Comparison of ENCODE assay signal across 1 cellular context in the genomic region with DNA sequence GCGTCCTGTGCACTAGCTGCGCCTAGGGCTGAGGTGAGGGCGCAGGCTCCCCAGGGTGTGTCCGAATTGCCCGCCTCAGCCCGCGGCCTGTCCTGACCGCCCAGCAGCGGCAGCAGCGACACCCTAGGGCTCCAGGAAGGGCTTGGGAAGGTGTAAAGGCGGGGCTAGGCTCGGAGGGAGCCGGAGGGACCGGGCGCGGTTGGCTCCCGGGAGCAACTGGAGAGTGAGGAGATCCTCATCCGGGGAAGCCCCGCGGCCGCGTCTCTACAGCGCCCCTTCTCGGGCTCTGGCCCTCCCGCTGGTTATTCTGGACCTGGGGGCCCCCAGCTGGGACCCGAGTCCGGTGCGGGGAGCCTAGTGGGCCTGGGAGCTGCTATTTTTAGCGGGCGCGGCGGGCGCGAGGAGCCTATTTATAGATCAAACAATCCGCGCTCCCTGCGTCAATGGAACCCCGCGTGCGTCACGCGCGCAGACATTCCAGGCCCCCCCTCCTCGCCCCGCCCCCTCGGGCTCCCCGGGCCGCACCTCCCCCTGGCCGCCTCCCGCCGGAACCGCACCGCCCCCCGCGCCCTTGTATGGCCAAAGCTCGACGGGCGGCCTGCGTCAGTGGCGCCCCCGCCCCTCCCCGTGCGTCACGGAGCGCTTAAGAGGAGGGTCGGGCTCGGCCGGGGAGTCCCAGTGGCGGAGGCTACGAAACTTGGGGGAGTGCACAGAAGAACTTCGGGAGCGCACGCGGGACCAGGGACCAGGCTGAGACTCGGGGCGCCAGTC.
TF ChIP-seq lines count a peak whose summit lies in the region.

A gene (plus strand): TSS at position 672 of the 771 bp plus-strand sequence. CDS start 2,887 bp downstream, outside the sequence.

TF ChIP-seq in HepG2, 621 proteins besides CTCF, POLR2A, EP300 and RAD21 (continued from another document and continues in another):
- TF ChIP-seq, protein P1, sequence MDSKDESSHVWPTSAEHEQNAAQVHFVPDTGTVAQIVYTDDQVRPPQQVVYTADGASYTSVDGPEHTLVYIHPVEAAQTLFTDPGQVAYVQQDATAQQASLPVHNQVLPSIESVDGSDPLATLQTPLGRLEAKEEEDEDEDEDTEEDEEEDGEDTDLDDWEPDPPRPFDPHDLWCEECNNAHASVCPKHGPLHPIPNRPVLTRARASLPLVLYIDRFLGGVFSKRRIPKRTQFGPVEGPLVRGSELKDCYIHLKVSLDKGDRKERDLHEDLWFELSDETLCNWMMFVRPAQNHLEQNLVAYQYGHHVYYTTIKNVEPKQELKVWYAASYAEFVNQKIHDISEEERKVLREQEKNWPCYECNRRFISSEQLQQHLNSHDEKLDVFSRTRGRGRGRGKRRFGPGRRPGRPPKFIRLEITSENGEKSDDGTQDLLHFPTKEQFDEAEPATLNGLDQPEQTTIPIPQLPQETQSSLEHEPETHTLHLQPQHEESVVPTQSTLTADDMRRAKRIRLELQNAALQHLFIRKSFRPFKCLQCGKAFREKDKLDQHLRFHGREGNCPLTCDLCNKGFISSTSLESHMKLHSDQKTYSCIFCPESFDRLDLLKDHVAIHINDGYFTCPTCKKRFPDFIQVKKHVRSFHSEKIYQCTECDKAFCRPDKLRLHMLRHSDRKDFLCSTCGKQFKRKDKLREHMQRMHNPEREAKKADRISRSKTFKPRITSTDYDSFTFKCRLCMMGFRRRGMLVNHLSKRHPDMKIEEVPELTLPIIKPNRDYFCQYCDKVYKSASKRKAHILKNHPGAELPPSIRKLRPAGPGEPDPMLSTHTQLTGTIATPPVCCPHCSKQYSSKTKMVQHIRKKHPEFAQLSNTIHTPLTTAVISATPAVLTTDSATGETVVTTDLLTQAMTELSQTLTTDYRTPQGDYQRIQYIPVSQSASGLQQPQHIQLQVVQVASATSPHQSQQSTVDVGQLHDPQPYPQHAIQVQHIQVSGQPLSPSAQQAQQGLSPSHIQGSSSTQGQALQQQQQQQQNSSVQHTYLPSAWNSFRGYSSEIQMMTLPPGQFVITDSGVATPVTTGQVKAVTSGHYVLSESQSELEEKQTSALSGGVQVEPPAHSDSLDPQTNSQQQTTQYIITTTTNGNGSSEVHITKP (CRISPR knock-in tag; IDR thresholded peaks at IDR 0.05; ENCODE audit: low read depth) = no peak
- no peak; the same call in 1 of the 2 replicates for TF ChIP-seq SIX4 (CRISPR knock-in tag; IDR thresholded peaks at IDR 0.05)
- TF ChIP-seq ATAD3A (CRISPR knock-in tag; IDR thresholded peaks at IDR 0.05) = no peak
- TF ChIP-seq ZNF446 (CRISPR knock-in tag; IDR thresholded peaks at IDR 0.05) = no peak
- TF ChIP-seq, protein P2, sequence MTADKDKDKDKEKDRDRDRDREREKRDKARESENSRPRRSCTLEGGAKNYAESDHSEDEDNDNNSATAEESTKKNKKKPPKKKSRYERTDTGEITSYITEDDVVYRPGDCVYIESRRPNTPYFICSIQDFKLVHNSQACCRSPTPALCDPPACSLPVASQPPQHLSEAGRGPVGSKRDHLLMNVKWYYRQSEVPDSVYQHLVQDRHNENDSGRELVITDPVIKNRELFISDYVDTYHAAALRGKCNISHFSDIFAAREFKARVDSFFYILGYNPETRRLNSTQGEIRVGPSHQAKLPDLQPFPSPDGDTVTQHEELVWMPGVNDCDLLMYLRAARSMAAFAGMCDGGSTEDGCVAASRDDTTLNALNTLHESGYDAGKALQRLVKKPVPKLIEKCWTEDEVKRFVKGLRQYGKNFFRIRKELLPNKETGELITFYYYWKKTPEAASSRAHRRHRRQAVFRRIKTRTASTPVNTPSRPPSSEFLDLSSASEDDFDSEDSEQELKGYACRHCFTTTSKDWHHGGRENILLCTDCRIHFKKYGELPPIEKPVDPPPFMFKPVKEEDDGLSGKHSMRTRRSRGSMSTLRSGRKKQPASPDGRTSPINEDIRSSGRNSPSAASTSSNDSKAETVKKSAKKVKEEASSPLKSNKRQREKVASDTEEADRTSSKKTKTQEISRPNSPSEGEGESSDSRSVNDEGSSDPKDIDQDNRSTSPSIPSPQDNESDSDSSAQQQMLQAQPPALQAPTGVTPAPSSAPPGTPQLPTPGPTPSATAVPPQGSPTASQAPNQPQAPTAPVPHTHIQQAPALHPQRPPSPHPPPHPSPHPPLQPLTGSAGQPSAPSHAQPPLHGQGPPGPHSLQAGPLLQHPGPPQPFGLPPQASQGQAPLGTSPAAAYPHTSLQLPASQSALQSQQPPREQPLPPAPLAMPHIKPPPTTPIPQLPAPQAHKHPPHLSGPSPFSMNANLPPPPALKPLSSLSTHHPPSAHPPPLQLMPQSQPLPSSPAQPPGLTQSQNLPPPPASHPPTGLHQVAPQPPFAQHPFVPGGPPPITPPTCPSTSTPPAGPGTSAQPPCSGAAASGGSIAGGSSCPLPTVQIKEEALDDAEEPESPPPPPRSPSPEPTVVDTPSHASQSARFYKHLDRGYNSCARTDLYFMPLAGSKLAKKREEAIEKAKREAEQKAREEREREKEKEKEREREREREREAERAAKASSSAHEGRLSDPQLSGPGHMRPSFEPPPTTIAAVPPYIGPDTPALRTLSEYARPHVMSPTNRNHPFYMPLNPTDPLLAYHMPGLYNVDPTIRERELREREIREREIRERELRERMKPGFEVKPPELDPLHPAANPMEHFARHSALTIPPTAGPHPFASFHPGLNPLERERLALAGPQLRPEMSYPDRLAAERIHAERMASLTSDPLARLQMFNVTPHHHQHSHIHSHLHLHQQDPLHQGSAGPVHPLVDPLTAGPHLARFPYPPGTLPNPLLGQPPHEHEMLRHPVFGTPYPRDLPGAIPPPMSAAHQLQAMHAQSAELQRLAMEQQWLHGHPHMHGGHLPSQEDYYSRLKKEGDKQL (CRISPR knock-in tag; IDR thresholded peaks at IDR 0.05; ENCODE audit: low read depth) = no peak
- TF ChIP-seq ZNF552 (CRISPR knock-in tag; IDR thresholded peaks at IDR 0.05; ENCODE audit: borderline replicate concordance) = no peak; the same call in 1 of the 2 replicates
- TF ChIP-seq ZNF563 (CRISPR knock-in tag; IDR thresholded peaks at IDR 0.05) = no peak
- TF ChIP-seq, protein P3, sequence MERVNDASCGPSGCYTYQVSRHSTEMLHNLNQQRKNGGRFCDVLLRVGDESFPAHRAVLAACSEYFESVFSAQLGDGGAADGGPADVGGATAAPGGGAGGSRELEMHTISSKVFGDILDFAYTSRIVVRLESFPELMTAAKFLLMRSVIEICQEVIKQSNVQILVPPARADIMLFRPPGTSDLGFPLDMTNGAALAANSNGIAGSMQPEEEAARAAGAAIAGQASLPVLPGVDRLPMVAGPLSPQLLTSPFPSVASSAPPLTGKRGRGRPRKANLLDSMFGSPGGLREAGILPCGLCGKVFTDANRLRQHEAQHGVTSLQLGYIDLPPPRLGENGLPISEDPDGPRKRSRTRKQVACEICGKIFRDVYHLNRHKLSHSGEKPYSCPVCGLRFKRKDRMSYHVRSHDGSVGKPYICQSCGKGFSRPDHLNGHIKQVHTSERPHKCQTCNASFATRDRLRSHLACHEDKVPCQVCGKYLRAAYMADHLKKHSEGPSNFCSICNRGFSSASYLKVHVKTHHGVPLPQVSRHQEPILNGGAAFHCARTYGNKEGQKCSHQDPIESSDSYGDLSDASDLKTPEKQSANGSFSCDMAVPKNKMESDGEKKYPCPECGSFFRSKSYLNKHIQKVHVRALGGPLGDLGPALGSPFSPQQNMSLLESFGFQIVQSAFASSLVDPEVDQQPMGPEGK (CRISPR knock-in tag; IDR thresholded peaks at IDR 0.05) = peak; percentile 88
- peak; percentile 55; the same call in 1 of the 2 replicates for TF ChIP-seq GTF2F1 (IDR thresholded peaks at IDR 0.05; ENCODE audit: low read length)
- TF ChIP-seq, protein P4, sequence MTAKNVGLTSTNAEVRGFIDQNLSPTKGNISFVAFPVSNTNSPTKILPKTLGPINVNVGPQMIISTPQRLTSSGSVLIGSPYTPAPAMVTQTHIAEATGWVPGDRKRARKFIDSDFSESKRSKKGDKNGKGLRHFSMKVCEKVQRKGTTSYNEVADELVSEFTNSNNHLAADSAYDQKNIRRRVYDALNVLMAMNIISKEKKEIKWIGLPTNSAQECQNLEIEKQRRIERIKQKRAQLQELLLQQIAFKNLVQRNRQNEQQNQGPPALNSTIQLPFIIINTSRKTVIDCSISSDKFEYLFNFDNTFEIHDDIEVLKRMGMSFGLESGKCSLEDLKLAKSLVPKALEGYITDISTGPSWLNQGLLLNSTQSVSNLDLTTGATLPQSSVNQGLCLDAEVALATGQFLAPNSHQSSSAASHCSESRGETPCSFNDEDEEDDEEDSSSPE (CRISPR knock-in tag; IDR thresholded peaks at IDR 0.05) = peak; percentile 71
- TF ChIP-seq SP4 (CRISPR knock-in tag; IDR thresholded peaks at IDR 0.05) = peak; percentile 87
- peak; percentile 75 for TF ChIP-seq HDAC1 (CRISPR knock-in tag; IDR thresholded peaks at IDR 0.05)
- TF ChIP-seq, protein P5, sequence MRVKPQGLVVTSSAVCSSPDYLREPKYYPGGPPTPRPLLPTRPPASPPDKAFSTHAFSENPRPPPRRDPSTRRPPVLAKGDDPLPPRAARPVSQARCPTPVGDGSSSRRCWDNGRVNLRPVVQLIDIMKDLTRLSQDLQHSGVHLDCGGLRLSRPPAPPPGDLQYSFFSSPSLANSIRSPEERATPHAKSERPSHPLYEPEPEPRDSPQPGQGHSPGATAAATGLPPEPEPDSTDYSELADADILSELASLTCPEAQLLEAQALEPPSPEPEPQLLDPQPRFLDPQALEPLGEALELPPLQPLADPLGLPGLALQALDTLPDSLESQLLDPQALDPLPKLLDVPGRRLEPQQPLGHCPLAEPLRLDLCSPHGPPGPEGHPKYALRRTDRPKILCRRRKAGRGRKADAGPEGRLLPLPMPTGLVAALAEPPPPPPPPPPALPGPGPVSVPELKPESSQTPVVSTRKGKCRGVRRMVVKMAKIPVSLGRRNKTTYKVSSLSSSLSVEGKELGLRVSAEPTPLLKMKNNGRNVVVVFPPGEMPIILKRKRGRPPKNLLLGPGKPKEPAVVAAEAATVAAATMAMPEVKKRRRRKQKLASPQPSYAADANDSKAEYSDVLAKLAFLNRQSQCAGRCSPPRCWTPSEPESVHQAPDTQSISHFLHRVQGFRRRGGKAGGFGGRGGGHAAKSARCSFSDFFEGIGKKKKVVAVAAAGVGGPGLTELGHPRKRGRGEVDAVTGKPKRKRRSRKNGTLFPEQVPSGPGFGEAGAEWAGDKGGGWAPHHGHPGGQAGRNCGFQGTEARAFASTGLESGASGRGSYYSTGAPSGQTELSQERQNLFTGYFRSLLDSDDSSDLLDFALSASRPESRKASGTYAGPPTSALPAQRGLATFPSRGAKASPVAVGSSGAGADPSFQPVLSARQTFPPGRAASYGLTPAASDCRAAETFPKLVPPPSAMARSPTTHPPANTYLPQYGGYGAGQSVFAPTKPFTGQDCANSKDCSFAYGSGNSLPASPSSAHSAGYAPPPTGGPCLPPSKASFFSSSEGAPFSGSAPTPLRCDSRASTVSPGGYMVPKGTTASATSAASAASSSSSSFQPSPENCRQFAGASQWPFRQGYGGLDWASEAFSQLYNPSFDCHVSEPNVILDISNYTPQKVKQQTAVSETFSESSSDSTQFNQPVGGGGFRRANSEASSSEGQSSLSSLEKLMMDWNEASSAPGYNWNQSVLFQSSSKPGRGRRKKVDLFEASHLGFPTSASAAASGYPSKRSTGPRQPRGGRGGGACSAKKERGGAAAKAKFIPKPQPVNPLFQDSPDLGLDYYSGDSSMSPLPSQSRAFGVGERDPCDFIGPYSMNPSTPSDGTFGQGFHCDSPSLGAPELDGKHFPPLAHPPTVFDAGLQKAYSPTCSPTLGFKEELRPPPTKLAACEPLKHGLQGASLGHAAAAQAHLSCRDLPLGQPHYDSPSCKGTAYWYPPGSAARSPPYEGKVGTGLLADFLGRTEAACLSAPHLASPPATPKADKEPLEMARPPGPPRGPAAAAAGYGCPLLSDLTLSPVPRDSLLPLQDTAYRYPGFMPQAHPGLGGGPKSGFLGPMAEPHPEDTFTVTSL (CRISPR knock-in tag; IDR thresholded peaks at IDR 0.05; ENCODE audit: borderline replicate concordance) = no peak
- TF ChIP-seq SMARCC2 (IDR thresholded peaks at IDR 0.05) = no peak
- TF ChIP-seq, protein P6, sequence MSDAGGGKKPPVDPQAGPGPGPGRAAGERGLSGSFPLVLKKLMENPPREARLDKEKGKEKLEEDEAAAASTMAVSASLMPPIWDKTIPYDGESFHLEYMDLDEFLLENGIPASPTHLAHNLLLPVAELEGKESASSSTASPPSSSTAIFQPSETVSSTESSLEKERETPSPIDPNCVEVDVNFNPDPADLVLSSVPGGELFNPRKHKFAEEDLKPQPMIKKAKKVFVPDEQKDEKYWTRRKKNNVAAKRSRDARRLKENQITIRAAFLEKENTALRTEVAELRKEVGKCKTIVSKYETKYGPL (CRISPR knock-in tag; IDR thresholded peaks at IDR 0.05) = no peak
- TF ChIP-seq FOXO1 (CRISPR knock-in tag; IDR thresholded peaks at IDR 0.05) = peak; percentile 8; the same call in 1 of the 2 replicates
- TF ChIP-seq, protein P7, sequence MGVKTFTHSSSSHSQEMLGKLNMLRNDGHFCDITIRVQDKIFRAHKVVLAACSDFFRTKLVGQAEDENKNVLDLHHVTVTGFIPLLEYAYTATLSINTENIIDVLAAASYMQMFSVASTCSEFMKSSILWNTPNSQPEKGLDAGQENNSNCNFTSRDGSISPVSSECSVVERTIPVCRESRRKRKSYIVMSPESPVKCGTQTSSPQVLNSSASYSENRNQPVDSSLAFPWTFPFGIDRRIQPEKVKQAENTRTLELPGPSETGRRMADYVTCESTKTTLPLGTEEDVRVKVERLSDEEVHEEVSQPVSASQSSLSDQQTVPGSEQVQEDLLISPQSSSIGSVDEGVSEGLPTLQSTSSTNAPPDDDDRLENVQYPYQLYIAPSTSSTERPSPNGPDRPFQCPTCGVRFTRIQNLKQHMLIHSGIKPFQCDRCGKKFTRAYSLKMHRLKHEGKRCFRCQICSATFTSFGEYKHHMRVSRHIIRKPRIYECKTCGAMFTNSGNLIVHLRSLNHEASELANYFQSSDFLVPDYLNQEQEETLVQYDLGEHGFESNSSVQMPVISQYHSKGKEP (CRISPR knock-in tag; IDR thresholded peaks at IDR 0.05) = no peak
- TF ChIP-seq FOSL1 (CRISPR knock-in tag; IDR thresholded peaks at IDR 0.05; ENCODE audit: borderline replicate concordance) = no peak
- no peak for TF ChIP-seq CCAR2 (optimal IDR thresholded peaks at IDR 0.05; ENCODE audit: low read depth, low read length)
- TF ChIP-seq, protein P8, sequence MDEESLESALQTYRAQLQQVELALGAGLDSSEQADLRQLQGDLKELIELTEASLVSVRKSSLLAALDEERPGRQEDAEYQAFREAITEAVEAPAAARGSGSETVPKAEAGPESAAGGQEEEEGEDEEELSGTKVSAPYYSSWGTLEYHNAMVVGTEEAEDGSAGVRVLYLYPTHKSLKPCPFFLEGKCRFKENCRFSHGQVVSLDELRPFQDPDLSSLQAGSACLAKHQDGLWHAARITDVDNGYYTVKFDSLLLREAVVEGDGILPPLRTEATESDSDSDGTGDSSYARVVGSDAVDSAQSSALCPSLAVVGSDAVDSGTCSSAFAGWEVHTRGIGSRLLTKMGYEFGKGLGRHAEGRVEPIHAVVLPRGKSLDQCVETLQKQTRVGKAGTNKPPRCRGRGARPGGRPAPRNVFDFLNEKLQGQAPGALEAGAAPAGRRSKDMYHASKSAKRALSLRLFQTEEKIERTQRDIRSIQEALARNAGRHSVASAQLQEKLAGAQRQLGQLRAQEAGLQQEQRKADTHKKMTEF (CRISPR knock-in tag; IDR thresholded peaks at IDR 0.05) = peak; percentile 81; the same call in 1 of the 2 replicates
- TF ChIP-seq, protein P9, sequence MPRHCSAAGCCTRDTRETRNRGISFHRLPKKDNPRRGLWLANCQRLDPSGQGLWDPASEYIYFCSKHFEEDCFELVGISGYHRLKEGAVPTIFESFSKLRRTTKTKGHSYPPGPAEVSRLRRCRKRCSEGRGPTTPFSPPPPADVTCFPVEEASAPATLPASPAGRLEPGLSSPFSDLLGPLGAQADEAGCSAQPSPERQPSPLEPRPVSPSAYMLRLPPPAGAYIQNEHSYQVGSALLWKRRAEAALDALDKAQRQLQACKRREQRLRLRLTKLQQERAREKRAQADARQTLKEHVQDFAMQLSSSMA (CRISPR knock-in tag; IDR thresholded peaks at IDR 0.05) = 0 out of 2 replicates have a peak, but pooled peaks have one; percentile 85
- TF ChIP-seq NFIC (IDR thresholded peaks at IDR 0.05; ENCODE audit: low read length) = no peak
